In genomic region chr2:65565681-65566080, GRCh38 we compare ENCODE assay signal across 16 cellular contexts.
A peak's percentile ranks its signal among the peaks of the same experiment; 100 is the strongest.
DNase-seq lines count a peak whose midpoint lies in the region; ATAC-seq and TF ChIP-seq lines count a peak whose summit lies in the region.
"Had no signal": no experiment of that assay in that cellular context is flagged by ENCODE, and none has a peak within 500 bp of the region (broad histone marks: within the 10 kb centered on the region; RNA-seq: fewer than 3 reads in every experiment).

No MANE protein-coding gene starts in this region.

- peak overlapping the region; percentile 48; the same call in 1 of the 2 replicates for H3K27ac ChIP-seq in BLaER1
- peak overlapping the region; percentile 89 for H3K27ac ChIP-seq in RWPE2 (ENCODE audit: poor library complexity, severe bottlenecking)
- H3K27ac ChIP-seq in foreskin keratinocyte, result peak overlapping the region; percentile 92
- H3K27ac ChIP-seq: A549 had no signal

- H3K4me1 Mint-ChIP-seq in T-helper 2 cell treated with Interferon-gamma antibody and Interleukin-4, amounts not matched to agents 5 μg/mL and 100 μg/mL, for 36 hours (ENCODE audit: low read depth), result peaks cover 6% of the 10 kb centered on the region
- peaks cover 4% of the 10 kb centered on the region for H3K4me1 Mint-ChIP-seq in activated CD4-positive, alpha-beta memory T cell treated with anti-CD3 and anti-CD28 coated beads, Interleukin-2, amount 10 ng/mL, durations not matched to agents 7 days and 5 days

- POLR2A ChIA-PET in activated CD4-positive, alpha-beta memory T cell treated with anti-CD3 and anti-CD28 coated beads, Interleukin-2, amount 10 ng/mL, durations not matched to agents 7 days and 5 days (lab: Charles Lee), result no interaction called here

- H3K4me3 Mint-ChIP-seq in T-helper 2 cell treated with Interferon-gamma antibody and Interleukin-4, amounts not matched to agents 5 μg/mL and 100 μg/mL, for 36 hours, result no peak overlapping the region
- H3K4me3 Mint-ChIP-seq in activated CD4-positive, alpha-beta memory T cell treated with anti-CD3 and anti-CD28 coated beads, Interleukin-2, amount 10 ng/mL, durations not matched to agents 7 days and 5 days, result no peak overlapping the region
- H3K4me3 Mint-ChIP-seq: CD4-positive, CD25-positive, alpha-beta regulatory T cell; H9 had no signal

- no peaks in the 10 kb centered on the region for H3K36me3 Mint-ChIP-seq in T-helper 2 cell treated with Interferon-gamma antibody and Interleukin-4, amounts not matched to agents 5 μg/mL and 100 μg/mL, for 36 hours (ENCODE audit: low read depth)
- H3K36me3 Mint-ChIP-seq in activated CD4-positive, alpha-beta memory T cell treated with anti-CD3 and anti-CD28 coated beads, Interleukin-2, amount 10 ng/mL, durations not matched to agents 7 days and 5 days (ENCODE audit: low read depth), result no peaks in the 10 kb centered on the region
- H3K36me3 Mint-ChIP-seq: CD4-positive, CD25-positive, alpha-beta regulatory T cell had no signal

- H3K4me2 ChIP-seq in BLaER1, result peak overlapping the region; percentile 75
- H3K4me2 ChIP-seq: A549 had no signal

- H3K27me3 ChIP-seq in BLaER1, result no peaks in the 10 kb centered on the region
- no peaks in the 10 kb centered on the region for H3K27me3 ChIP-seq in RWPE2 (ENCODE audit: insufficient read depth, poor library complexity, severe bottlenecking)
- no peaks in the 10 kb centered on the region for H3K27me3 ChIP-seq in foreskin keratinocyte

- H3K4me3 ChIP-seq in BLaER1 (no peak overlapping the region), RWPE2 (ENCODE audit: severe bottlenecking) (no peak overlapping the region)
- H3K4me3 ChIP-seq: A549 had no signal

- no peaks in the 10 kb centered on the region for H4K20me1 ChIP-seq in BLaER1

- intact Hi-C loops in sciatic nerve (cut with DNase I), result no loop called here

- H3K9me3 ChIP-seq in BLaER1, result no peaks in the 10 kb centered on the region
- no peaks in the 10 kb centered on the region for H3K9me3 ChIP-seq in RWPE2 (ENCODE audit: severe bottlenecking)
- H3K9me3 ChIP-seq: A549 had no signal

- DNase-seq in RWPE2 (ENCODE audit: low spot score), result no peak
- DNase-seq in foreskin keratinocyte, result no peak
- no peak for DNase-seq in sciatic nerve (ENCODE audit: low spot score)
- no peak for DNase-seq in NCI-H1930 (lab: John Stamatoyannopoulos, UW)
- DNase-seq in T-helper 2 cell treated with Interferon-gamma antibody and Interleukin-4, amounts not matched to agents 5 μg/mL and 100 μg/mL, for 36 hours (ENCODE audit: low spot score), result no peak
- DNase-seq in activated CD4-positive, alpha-beta memory T cell treated with anti-CD3 and anti-CD28 coated beads, Interleukin-2, amount 10 ng/mL, durations not matched to agents 7 days and 5 days, result no peak
- DNase-seq in mucosa of gallbladder (ENCODE audit: low spot score), result no peak
- DNase-seq: CD4-positive, CD25-positive, alpha-beta regulatory T cell; H9; Kasumi-1; NCI-H187 treated with DMSO at 0.1 percent for 48 hours; NCI-H2171; NCI-H774; SHP77 had no signal

- H3K36me3 ChIP-seq in BLaER1 (no peaks in the 10 kb centered on the region), RWPE2 (ENCODE audit: low read depth) (no peaks in the 10 kb centered on the region)

- peak overlapping the region; percentile 52; the same call in 1 of the 2 replicates for H3K9ac ChIP-seq in BLaER1

- no peak for TF ChIP-seq CTCF in RWPE2 (IDR thresholded peaks at IDR 0.05; ENCODE audit: poor library complexity, severe bottlenecking)
- no peak for TF ChIP-seq CTCF in foreskin keratinocyte (conservative IDR thresholded peaks at IDR 0.05)

- H3K4me1 ChIP-seq in BLaER1 (peaks cover 67% of the 10 kb centered on the region), RWPE2 (ENCODE audit: insufficient read depth, poor library complexity, severe bottlenecking) (peaks cover 10% of the 10 kb centered on the region), foreskin keratinocyte (peaks cover 11% of the 10 kb centered on the region)

- H3K9me3 Mint-ChIP-seq in T-helper 2 cell treated with Interferon-gamma antibody and Interleukin-4, amounts not matched to agents 5 μg/mL and 100 μg/mL, for 36 hours, result no peaks in the 10 kb centered on the region
- H3K9me3 Mint-ChIP-seq in activated CD4-positive, alpha-beta memory T cell treated with anti-CD3 and anti-CD28 coated beads, Interleukin-2, amount 10 ng/mL, durations not matched to agents 7 days and 5 days, result no peaks in the 10 kb centered on the region
- H3K9me3 Mint-ChIP-seq: H9 had no signal

- no peak overlapping the region for H3K27ac Mint-ChIP-seq in T-helper 2 cell treated with Interferon-gamma antibody and Interleukin-4, amounts not matched to agents 5 μg/mL and 100 μg/mL, for 36 hours
- no peak overlapping the region for H3K27ac Mint-ChIP-seq in activated CD4-positive, alpha-beta memory T cell treated with anti-CD3 and anti-CD28 coated beads, Interleukin-2, amount 10 ng/mL, durations not matched to agents 7 days and 5 days
- H3K27ac Mint-ChIP-seq: CD4-positive, CD25-positive, alpha-beta regulatory T cell; H9 had no signal

- H3K27me3 Mint-ChIP-seq in T-helper 2 cell treated with Interferon-gamma antibody and Interleukin-4, amounts not matched to agents 5 μg/mL and 100 μg/mL, for 36 hours (ENCODE audit: low read depth), result peaks cover 23% of the 10 kb centered on the region
- peaks cover 12% of the 10 kb centered on the region for H3K27me3 Mint-ChIP-seq in activated CD4-positive, alpha-beta memory T cell treated with anti-CD3 and anti-CD28 coated beads, Interleukin-2, amount 10 ng/mL, durations not matched to agents 7 days and 5 days

- ATAC-seq in RWPE2 (ENCODE audit: low read depth) (no peak), foreskin keratinocyte (no peak), sciatic nerve (peak; percentile 38)

- CTCF ChIA-PET in activated CD4-positive, alpha-beta memory T cell treated with anti-CD3 and anti-CD28 coated beads, Interleukin-2, amount 10 ng/mL, durations not matched to agents 7 days and 5 days (lab: Charles Lee), result no interaction called here
